26 cellular contexts compared by ENCODE assay signal in genomic region chr10:77006836-77007511, GRCh38.
DNase-seq lines count a peak whose midpoint lies in the region; ATAC-seq, FAIRE-seq and TF ChIP-seq lines count a peak whose summit lies in the region.
"Had no signal": no experiment of that assay in that cellular context is flagged by ENCODE, and none has a peak within 500 bp of the region (broad histone marks: within the 10 kb centered on the region; RNA-seq: fewer than 3 reads in every experiment).

No MANE protein-coding gene starts in this region.

- no peak overlapping the region for H3K56ac ChIP-seq in IMR-90 (ENCODE audit: extremely low read depth, insufficient read depth, low read length)

- H3K4me3 Mint-ChIP-seq in activated CD8-positive, alpha-beta T cell treated with anti-CD3 and anti-CD28 coated beads for 36 hours = no peak overlapping the region
- H3K4me3 Mint-ChIP-seq in Calu3 (ENCODE audit: low read depth, unreplicated experiment) = no peak overlapping the region
- H3K4me3 Mint-ChIP-seq: activated CD4-positive, alpha-beta T cell treated with anti-CD3 and anti-CD28 coated beads, Interleukin-2, amount 10 ng/mL, durations not matched to agents 7 days and 5 days; activated CD8-positive, alpha-beta memory T cell treated with anti-CD3 and anti-CD28 coated beads, Interleukin-2, amount 10 ng/mL, durations not matched to agents 7 days and 5 days; activated naive CD4-positive, alpha-beta T cell treated with anti-CD3 and anti-CD28 coated beads, Interleukin-2, amount 50 U/mL, for 24 hours; naive thymus-derived CD4-positive, alpha-beta T cell had no signal

- peak; percentile 31 for ATAC-seq in GM19463 (IDR thresholded peaks at IDR 0.05; ENCODE audit: unreplicated experiment)
- ATAC-seq in IMR-90 (ENCODE audit: low read depth) = no peak
- ATAC-seq in body of pancreas = no peak
- ATAC-seq in activated CD8-positive, alpha-beta T cell treated with anti-CD3 and anti-CD28 coated beads for 36 hours = no peak
- ATAC-seq: left ventricle myocardium superior; naive thymus-derived CD4-positive, alpha-beta T cell; Right ventricle myocardium inferior had no signal

- TF ChIP-seq CTCF in IMR-90 (conservative IDR thresholded peaks at IDR 0.05; ENCODE audit: low read depth, low read length) (no peak), bronchial epithelial cell (IDR thresholded peaks at IDR 0.05; ENCODE audit: insufficient read depth, low read length, severe bottlenecking) (no peak), keratinocyte (optimal IDR thresholded peaks at IDR 0.05 in 1 of 3, IDR thresholded peaks at IDR 0.05 in 1 of 3, conservative IDR thresholded peaks at IDR 0.05 in 1 of 3; ENCODE audit: extremely low read depth in 1 of 3, insufficient read depth in 2 of 3, low read length in 3 of 3) (no peak), body of pancreas (IDR thresholded peaks at IDR 0.05) (no peak), Calu3 (IDR thresholded peaks at IDR 0.05; ENCODE audit: unreplicated experiment) (no peak)
- no peak for TF ChIP-seq CTCF in activated CD8-positive, alpha-beta T cell treated with anti-CD3 and anti-CD28 coated beads for 36 hours (IDR thresholded peaks at IDR 0.05)

- H3K4me1 ChIP-seq in IMR-90 (ENCODE audit: control insufficient read depth, insufficient read depth, low read length) = no peaks in the 10 kb centered on the region
- peaks cover 17% of the 10 kb centered on the region for H3K4me1 ChIP-seq in keratinocyte (ENCODE audit: control insufficient read depth, extremely low read depth, insufficient read depth, low read length)
- no peaks in the 10 kb centered on the region for H3K4me1 ChIP-seq in body of pancreas

- no peaks in the 10 kb centered on the region for H3K27me3 ChIP-seq in IMR-90 (ENCODE audit: control insufficient read depth, insufficient read depth, low read length)
- no peaks in the 10 kb centered on the region for H3K27me3 ChIP-seq in bronchial epithelial cell (ENCODE audit: control insufficient read depth, insufficient read depth, low read length)
- H3K27me3 ChIP-seq in keratinocyte (ENCODE audit: control insufficient read depth, extremely low read depth, insufficient read depth, low read length) = no peaks in the 10 kb centered on the region
- no peaks in the 10 kb centered on the region for H3K27me3 ChIP-seq in body of pancreas
- H3K27me3 ChIP-seq: vagina had no signal

- no peaks in the 10 kb centered on the region for H3K27me3 Mint-ChIP-seq in activated CD8-positive, alpha-beta T cell treated with anti-CD3 and anti-CD28 coated beads for 36 hours
- peaks cover 33% of the 10 kb centered on the region for H3K27me3 Mint-ChIP-seq in Calu3 (ENCODE audit: unreplicated experiment)

- peak; percentile 3 for DNase-seq in IMR-90
- DNase-seq in bronchial epithelial cell (ENCODE audit: low read depth) = peak; percentile 96
- DNase-seq in keratinocyte (ENCODE audit: low read depth, low spot score) = peak; percentile 78
- no peak for DNase-seq in body of pancreas
- DNase-seq in activated CD8-positive, alpha-beta T cell treated with anti-CD3 and anti-CD28 coated beads for 36 hours = no peak
- DNase-seq in Calu3 = no peak
- DNase-seq in HK-2 (ENCODE audit: unreplicated experiment) = no peak
- DNase-seq: activated CD4-positive, alpha-beta T cell treated with anti-CD3 and anti-CD28 coated beads, Interleukin-2, amount 10 ng/mL, durations not matched to agents 7 days and 5 days; activated CD8-positive, alpha-beta memory T cell treated with anti-CD3 and anti-CD28 coated beads, Interleukin-2, amount 10 ng/mL, durations not matched to agents 7 days and 5 days; amygdala; effector memory CD4-positive, alpha-beta T cell; left ventricle myocardium superior; midbrain; MV-4-11; naive thymus-derived CD4-positive, alpha-beta T cell; nucleus accumbens; stimulated activated naive CD8-positive, alpha-beta T cell treated with anti-CD3 and anti-CD28 coated beads, Interleukin-15, Interleukin-2, amounts not matched to agents 100 U/mL and 50 U/mL, for 24 hours; WERI-Rb-1 had no signal

- POLR2A ChIA-PET in IMR-90 (lab: Charles Lee; ENCODE audit: unreplicated experiment) = no interaction called here
- POLR2A ChIA-PET in activated CD8-positive, alpha-beta T cell treated with anti-CD3 and anti-CD28 coated beads for 36 hours (lab: Charles Lee) = interaction anchor here (0.7 kb wide), 1 partner anchor 113 kb away, joined by 3 read pairs; no protein-coding TSS in a partner anchor

- H4K20me1 ChIP-seq in IMR-90 (ENCODE audit: insufficient read depth, low read length) = no peaks in the 10 kb centered on the region; the same call in 1 of the 2 replicates
- no peaks in the 10 kb centered on the region for H4K20me1 ChIP-seq in keratinocyte (ENCODE audit: control insufficient read depth, extremely low read depth, insufficient read depth, low read length)

- H4K91ac ChIP-seq in IMR-90 (ENCODE audit: insufficient read depth, low read depth, low read length) = no peak overlapping the region

- H3K9me1 ChIP-seq in IMR-90 (ENCODE audit: insufficient read depth, low read length) = no peaks in the 10 kb centered on the region
- no peaks in the 10 kb centered on the region for H3K9me1 ChIP-seq in keratinocyte (ENCODE audit: control insufficient read depth, extremely low read depth, insufficient read depth, low read length)

- BruUV-seq in IMR-90 (replicated peaks; lab: Mats Ljungman, UMichigan) (no TSS peak), Calu3 (replicated peaks; lab: Mats Ljungman, UMichigan) (no TSS peak)

- H2AK5ac ChIP-seq in IMR-90 (ENCODE audit: low read depth, low read length) = no peak overlapping the region

- FAIRE-seq in bronchial epithelial cell (lab: Jason Lieb, UNC) = peak; percentile 92
- peak; percentile 74 for FAIRE-seq in keratinocyte (lab: Jason Lieb, UNC)
- FAIRE-seq: H1 had no signal

- H4K5ac ChIP-seq in IMR-90 (ENCODE audit: low read depth, low read length) = no peak overlapping the region

- H2BK5ac ChIP-seq in IMR-90 (ENCODE audit: low read depth, low read length, poor library complexity, severe bottlenecking) = no peak overlapping the region

- H3K9me3 ChIP-seq in IMR-90 (ENCODE audit: control insufficient read depth, insufficient read depth, low read length) = peaks cover 6% of the 10 kb centered on the region
- peaks cover 6% of the 10 kb centered on the region for H3K9me3 ChIP-seq in keratinocyte (ENCODE audit: control insufficient read depth, low read depth, low read length)
- H3K9me3 ChIP-seq in body of pancreas = no peaks in the 10 kb centered on the region
- H3K9me3 ChIP-seq: vagina had no signal

- no peak overlapping the region for H2BK15ac ChIP-seq in IMR-90 (ENCODE audit: low read depth, low read length)

- H3K14ac ChIP-seq in IMR-90 (replicated peaks; ENCODE audit: low read depth, low read length) = no peak overlapping the region

- dilution Hi-C loops in IMR-90 (cut with HindIII; ENCODE audit: low sequenced_read_pairs, unreplicated experiment) = no loop called here
- dilution Hi-C loops in keratinocyte (cut with MboI; ENCODE audit: extremely low pct_ligation_motif_present, low sequenced_read_pairs) = no loop called here

- H3K36me3 ChIP-seq in IMR-90 (ENCODE audit: control insufficient read depth, insufficient read depth, low read length) = no peaks in the 10 kb centered on the region; the same call in 1 of the 2 replicates
- no peaks in the 10 kb centered on the region for H3K36me3 ChIP-seq in bronchial epithelial cell (ENCODE audit: control insufficient read depth, insufficient read depth, low read length)
- H3K36me3 ChIP-seq in keratinocyte (ENCODE audit: control insufficient read depth in 2 of 2, extremely low read depth in 1 of 2, insufficient read depth in 2 of 2, low read length in 2 of 2) = no peaks in the 10 kb centered on the region
- no peaks in the 10 kb centered on the region for H3K36me3 ChIP-seq in body of pancreas (replicated peaks in 1 of 2; ENCODE audit: insufficient read depth in 1 of 2, low read depth in 2 of 2)
- H3K36me3 ChIP-seq: vagina, WERI-Rb-1 had no signal

- intact Hi-C loops in IMR-90 (cut with micrococcal nuclease) (loop anchor here (5.0 kb wide), 1 partner anchor 1605 kb away; the partner anchor contains the start of gene ZNF503), body of pancreas (cut with DNase I) (no loop called here), Calu3 (cut with micrococcal nuclease; ENCODE audit: unreplicated experiment) (loop anchor here (5.0 kb wide), 1 partner anchor 300 kb away; no protein-coding TSS in a partner anchor)
- intact Hi-C loops in activated CD8-positive, alpha-beta T cell treated with anti-CD3 and anti-CD28 coated beads for 36 hours (cut with micrococcal nuclease) = no loop called here

- no peak overlapping the region for H3K4ac ChIP-seq in IMR-90 (ENCODE audit: low read depth, low read length)

- no peak overlapping the region for H4K8ac ChIP-seq in IMR-90 (ENCODE audit: low read depth in 2 of 2, low read length in 2 of 2)

- TF ChIP-seq POLR2A in IMR-90 (IDR thresholded peaks at IDR 0.05; ENCODE audit: low read depth, low read length) (no peak), body of pancreas (IDR thresholded peaks at IDR 0.05) (no peak)

- in situ Hi-C loops in IMR-90 (cut with MboI; ENCODE audit: low sequenced_read_pairs) = no loop called here

- no peak overlapping the region for H2BK120ac ChIP-seq in IMR-90 (ENCODE audit: low read depth, low read length)

- no peaks in the 10 kb centered on the region for H3K79me1 ChIP-seq in IMR-90 (ENCODE audit: low read depth in 1 of 2, low read length in 2 of 2)

- H3K18ac ChIP-seq in IMR-90 (ENCODE audit: low read depth, low read length) = no peak overlapping the region

- no CpG with 5 or more reads among the region's 2 CpGs for WGBS in IMR-90 (ENCODE audit: extremely low coverage in 2 of 2, insufficient read length in 1 of 2), 2 experiments
- 74 to 95% methylated on average over 2 of the region's 2 CpGs for WGBS in body of pancreas, 2 donors

- no peak overlapping the region for H3K27ac ChIP-seq in IMR-90 (ENCODE audit: insufficient read depth, low read length)
- H3K27ac ChIP-seq in keratinocyte (ENCODE audit: control insufficient read depth, insufficient read depth, low read length) = peak overlapping the region; percentile 55
- H3K27ac ChIP-seq in body of pancreas = no peak overlapping the region
- H3K27ac ChIP-seq: C4-2B, vagina, WERI-Rb-1 had no signal

- H3K36me3 Mint-ChIP-seq in activated CD8-positive, alpha-beta T cell treated with anti-CD3 and anti-CD28 coated beads for 36 hours (ENCODE audit: low read depth) = no peaks in the 10 kb centered on the region
- no peaks in the 10 kb centered on the region for H3K36me3 Mint-ChIP-seq in Calu3 (ENCODE audit: insufficient read depth, unreplicated experiment)
- H3K36me3 Mint-ChIP-seq: activated CD8-positive, alpha-beta memory T cell treated with anti-CD3 and anti-CD28 coated beads, Interleukin-2, amount 10 ng/mL, durations not matched to agents 7 days and 5 days; activated naive CD4-positive, alpha-beta T cell treated with anti-CD3 and anti-CD28 coated beads, Interleukin-2, amount 50 U/mL, for 24 hours; naive thymus-derived CD4-positive, alpha-beta T cell had no signal

- no peak overlapping the region for H3K4me3 ChIP-seq in IMR-90 (ENCODE audit: insufficient read depth, low read depth, low read length)
- no peak overlapping the region for H3K4me3 ChIP-seq in bronchial epithelial cell (ENCODE audit: low read depth, low read length)
- H3K4me3 ChIP-seq in keratinocyte (ENCODE audit: control insufficient read depth in 2 of 3, extremely low read depth in 1 of 3, insufficient read depth in 2 of 3, low read depth in 1 of 3, low read length in 3 of 3) = no peak overlapping the region
- H3K4me3 ChIP-seq in body of pancreas = no peak overlapping the region
- H3K4me3 ChIP-seq: coronary artery, skin epidermis, vagina had no signal

- no peak overlapping the region for H3K23ac ChIP-seq in IMR-90 (ENCODE audit: low read depth, low read length)

- H3K27ac Mint-ChIP-seq in activated CD8-positive, alpha-beta T cell treated with anti-CD3 and anti-CD28 coated beads for 36 hours = no peak overlapping the region
- no peak overlapping the region for H3K27ac Mint-ChIP-seq in Calu3 (ENCODE audit: unreplicated experiment)
- H3K27ac Mint-ChIP-seq: activated CD4-positive, alpha-beta T cell treated with anti-CD3 and anti-CD28 coated beads, Interleukin-2, amount 10 ng/mL, durations not matched to agents 7 days and 5 days; activated CD8-positive, alpha-beta memory T cell treated with anti-CD3 and anti-CD28 coated beads, Interleukin-2, amount 10 ng/mL, durations not matched to agents 7 days and 5 days; activated naive CD4-positive, alpha-beta T cell treated with anti-CD3 and anti-CD28 coated beads, Interleukin-2, amount 50 U/mL, for 24 hours; naive thymus-derived CD4-positive, alpha-beta T cell had no signal

- CTCF ChIA-PET in IMR-90 (lab: Yijun Ruan, JAX) = interaction anchor here (0.7 kb wide), 1 partner anchor 568 kb away, joined by 3 read pairs; no protein-coding TSS in a partner anchor
- CTCF ChIA-PET in activated CD8-positive, alpha-beta T cell treated with anti-CD3 and anti-CD28 coated beads for 36 hours (lab: Charles Lee) = interaction anchor here (1.1 to 2.8 kb wide), 3 partner anchors 11 to 23 kb away, joined by 3 to 17 read pairs (median 3); no protein-coding TSS in a partner anchor
- CTCF ChIA-PET in Calu3 (lab: Charles Lee) = interaction anchor here (0.6 kb wide), 1 partner anchor 879 kb away, joined by 4 read pairs; no protein-coding TSS in a partner anchor

- no peak overlapping the region for H2AFZ ChIP-seq in IMR-90 (replicated peaks; ENCODE audit: low read length, poor library complexity)
- no peak overlapping the region for H2AFZ ChIP-seq in keratinocyte (ENCODE audit: control insufficient read depth, low read length)

- H2AK9ac ChIP-seq in IMR-90 (replicated peaks; ENCODE audit: low read depth, low read length, poor library complexity) = no peak overlapping the region

- TF ChIP-seq RAD21 in IMR-90 (IDR thresholded peaks at IDR 0.05; ENCODE audit: low read length) = no peak

- H3K4me1 Mint-ChIP-seq in activated CD8-positive, alpha-beta T cell treated with anti-CD3 and anti-CD28 coated beads for 36 hours (ENCODE audit: low read depth) = no peaks in the 10 kb centered on the region
- no peaks in the 10 kb centered on the region for H3K4me1 Mint-ChIP-seq in Calu3 (ENCODE audit: low read depth, unreplicated experiment)
- H3K4me1 Mint-ChIP-seq: activated CD4-positive, alpha-beta T cell treated with anti-CD3 and anti-CD28 coated beads, Interleukin-2, amount 10 ng/mL, durations not matched to agents 7 days and 5 days; activated naive CD4-positive, alpha-beta T cell treated with anti-CD3 and anti-CD28 coated beads, Interleukin-2, amount 50 U/mL, for 24 hours; naive thymus-derived CD4-positive, alpha-beta T cell had no signal

- H3K79me2 ChIP-seq in keratinocyte (ENCODE audit: control insufficient read depth, insufficient read depth, low read length) = no peaks in the 10 kb centered on the region

- H3K4me2 ChIP-seq in IMR-90 (ENCODE audit: low read depth, low read length) (no peak overlapping the region), keratinocyte (ENCODE audit: control insufficient read depth, extremely low read depth, insufficient read depth, low read depth, low read length) (no peak overlapping the region)

- H2BK20ac ChIP-seq in IMR-90 (ENCODE audit: low read depth, low read length) = no peak overlapping the region

- no peaks in the 10 kb centered on the region for H3K9me3 Mint-ChIP-seq in activated CD8-positive, alpha-beta T cell treated with anti-CD3 and anti-CD28 coated beads for 36 hours
- no peaks in the 10 kb centered on the region for H3K9me3 Mint-ChIP-seq in Calu3 (ENCODE audit: low read depth, unreplicated experiment)
- H3K9me3 Mint-ChIP-seq: activated CD4-positive, alpha-beta T cell treated with anti-CD3 and anti-CD28 coated beads, Interleukin-2, amount 10 ng/mL, durations not matched to agents 7 days and 5 days; activated naive CD4-positive, alpha-beta T cell treated with anti-CD3 and anti-CD28 coated beads, Interleukin-2, amount 50 U/mL, for 24 hours had no signal

- H3K9ac ChIP-seq in IMR-90 (ENCODE audit: low read depth, low read length) = no peak overlapping the region
- H3K9ac ChIP-seq in keratinocyte (ENCODE audit: control insufficient read depth, extremely low read depth, insufficient read depth, low read length) = no peak overlapping the region

Comparison
In these comparisons a context has a peak if more than half of its experiments do, and no peak if none do; other contexts are left out.
1. DNase-seq: peak in IMR-90 (single experiment), bronchial epithelial cell (single experiment) and keratinocyte (single experiment); none in body of pancreas (0 of 4), activated CD8-positive, alpha-beta T cell treated with anti-CD3 and anti-CD28 coated beads for 36 hours (single experiment), Calu3 (single experiment) and HK-2 (single experiment).
2. intact Hi-C loops: an anchor here in IMR-90 (5.0 kb wide) and Calu3 (5.0 kb wide); none called in body of pancreas and activated CD8-positive, alpha-beta T cell treated with anti-CD3 and anti-CD28 coated beads for 36 hours.